9 cellular contexts compared by ENCODE assay signal in genomic region chr1:29332204-29332603, GRCh38.
DNase-seq lines count a peak whose midpoint lies in the region; ATAC-seq, FAIRE-seq and TF ChIP-seq lines count a peak whose summit lies in the region.
"Had no signal": no experiment of that assay in that cellular context is flagged by ENCODE, and none has a peak within 500 bp of the region (broad histone marks: within the 10 kb centered on the region; RNA-seq: fewer than 3 reads in every experiment).

No MANE protein-coding gene starts in this region.

- no peaks in the 10 kb centered on the region for H3K9me3 Mint-ChIP-seq in activated CD4-positive, alpha-beta T cell treated with anti-CD3 and anti-CD28 coated beads for 36 hours (ENCODE audit: low read depth)
- H3K9me3 Mint-ChIP-seq in neural crest cell, result no peaks in the 10 kb centered on the region
- H3K9me3 Mint-ChIP-seq: activated naive CD4-positive, alpha-beta T cell treated with anti-CD3 and anti-CD28 coated beads, Interleukin-2, amount 50 U/mL, for 72 hours had no signal

- RAD21 ChIA-PET in GM12878 (lab: Charles Lee; ENCODE audit: unreplicated experiment), result interaction anchor here (1.0 kb wide), 1 partner anchor 1377 kb away, joined by 3 read pairs; no protein-coding TSS in a partner anchor

- H3K9me3 ChIP-seq in MG63 (no peaks in the 10 kb centered on the region), GM12878 (replicated peaks; ENCODE audit: control insufficient read depth, insufficient read depth, low read length) (no peaks in the 10 kb centered on the region), ascending aorta (no peaks in the 10 kb centered on the region)

- no peaks in the 10 kb centered on the region for H3K36me3 Mint-ChIP-seq in activated CD4-positive, alpha-beta T cell treated with anti-CD3 and anti-CD28 coated beads for 36 hours (ENCODE audit: low read depth)
- no peaks in the 10 kb centered on the region for H3K36me3 Mint-ChIP-seq in neural crest cell (ENCODE audit: low read depth)
- H3K36me3 Mint-ChIP-seq: activated naive CD4-positive, alpha-beta T cell treated with anti-CD3 and anti-CD28 coated beads, Interleukin-2, amount 50 U/mL, for 72 hours had no signal

- no peak for ATAC-seq in activated CD4-positive, alpha-beta T cell treated with anti-CD3 and anti-CD28 coated beads for 36 hours
- ATAC-seq in GM12878, result peak; percentile 45; the same call in 1 of the 3 replicates
- ATAC-seq in GM21515 (IDR thresholded peaks at IDR 0.05; ENCODE audit: unreplicated experiment), result no peak
- no peak for ATAC-seq in GM19395 (IDR thresholded peaks at IDR 0.05; ENCODE audit: unreplicated experiment)
- ATAC-seq: activated naive CD4-positive, alpha-beta T cell treated with anti-CD3 and anti-CD28 coated beads, Interleukin-2, amount 50 U/mL, for 72 hours had no signal

- no peak overlapping the region for H3K27ac ChIP-seq in GM12878 (ENCODE audit: control insufficient read depth, insufficient read depth)
- no peak overlapping the region for H3K27ac ChIP-seq in ascending aorta

- TF ChIP-seq POLR2A in GM12878 (IDR thresholded peaks at IDR 0.05; ENCODE audit: low read depth, low read length), result no peak

- H2AFZ ChIP-seq in GM12878 (ENCODE audit: control insufficient read depth, low read depth, low read length), result no peak overlapping the region

- no peaks in the 10 kb centered on the region for H3K4me1 Mint-ChIP-seq in activated CD4-positive, alpha-beta T cell treated with anti-CD3 and anti-CD28 coated beads for 36 hours
- no peaks in the 10 kb centered on the region for H3K4me1 Mint-ChIP-seq in neural crest cell

- CTCF ChIA-PET in activated CD4-positive, alpha-beta T cell treated with anti-CD3 and anti-CD28 coated beads for 36 hours (lab: Charles Lee), result interaction anchor here (0.6 to 1.6 kb wide), 3 partner anchors 9 to 12 kb away, joined by 3 to 4 read pairs (median 4); no protein-coding TSS in a partner anchor
- CTCF ChIA-PET in GM12878 (lab: Yijun Ruan, JAX), result interaction anchor here (1.0 to 1.4 kb wide), 4 partner anchors 9 to 130 kb away, joined by 3 to 9 read pairs (median 4); no protein-coding TSS in a partner anchor

- H3K4me3 ChIP-seq in MG63 (no peak overlapping the region), GM12878 (no peak overlapping the region), ascending aorta (no peak overlapping the region)

- FAIRE-seq in GM12878 (lab: Jason Lieb, UNC), result no peak

- no peak overlapping the region for H3K4me2 ChIP-seq in GM12878 (ENCODE audit: control insufficient read depth, insufficient read depth)

- POLR2A ChIA-PET in activated CD4-positive, alpha-beta T cell treated with anti-CD3 and anti-CD28 coated beads for 36 hours (lab: Charles Lee), result no interaction called here
- POLR2A ChIA-PET in GM12878 (lab: Charles Lee), result no interaction called here

- no peaks in the 10 kb centered on the region for H3K79me2 ChIP-seq in GM12878 (ENCODE audit: control insufficient read depth, insufficient read depth, low read length)

- no peaks in the 10 kb centered on the region; the same call in 1 of the 2 replicates for H4K20me1 ChIP-seq in GM12878 (ENCODE audit: control insufficient read depth, insufficient read depth)

- no peak overlapping the region for H3K9ac ChIP-seq in GM12878 (ENCODE audit: control insufficient read depth, insufficient read depth, low read length)

- under 1% methylated on average over 6 of the region's 6 CpGs for WGBS in GM12878 (ENCODE audit: insufficient coverage, insufficient replicate concordance, low lambda C conversion rate, missing lambda C conversion rate)

- no TSS peak for BruUV-seq in GM12878 (replicated peaks; lab: Mats Ljungman, UMichigan)

- TF ChIP-seq EP300 in GM12878 (IDR thresholded peaks at IDR 0.05; ENCODE audit: borderline replicate concordance in 1 of 2, control insufficient read depth in 1 of 2, low read depth in 2 of 2, low read length in 2 of 2), result no peak

- TF ChIP-seq RAD21 in GM12878 (IDR thresholded peaks at IDR 0.05; ENCODE audit: insufficient read depth, low read depth, low read length), result peak; percentile 54

- H3K4me1 ChIP-seq in GM12878 (ENCODE audit: control insufficient read depth, insufficient read depth, low read length) (no peaks in the 10 kb centered on the region), ascending aorta (no peaks in the 10 kb centered on the region)

- H3K4me3 Mint-ChIP-seq in activated CD4-positive, alpha-beta T cell treated with anti-CD3 and anti-CD28 coated beads for 36 hours, result no peak overlapping the region
- no peak overlapping the region for H3K4me3 Mint-ChIP-seq in neural crest cell

- H3K36me3 ChIP-seq in MG63 (no peaks in the 10 kb centered on the region), GM12878 (ENCODE audit: control insufficient read depth in 2 of 2, insufficient read depth in 2 of 2, low read length in 1 of 2) (no peaks in the 10 kb centered on the region), ascending aorta (peaks cover 3 to 6% of the 10 kb centered on the region in 2 donors)

- in situ Hi-C loops in GM12878 (cut with MboI), result no loop called here

- peak; percentile 60 for DNase-seq in activated CD4-positive, alpha-beta T cell treated with anti-CD3 and anti-CD28 coated beads for 36 hours
- DNase-seq in activated CD4-positive, alpha-beta T cell treated with anti-CD3 and anti-CD28 coated beads, Interleukin-2, amount 50 U/mL, for 1 hour, result no peak
- DNase-seq in MG63 (peak; percentile 15), GM12878 (ENCODE audit: low read depth, low spot score) (no peak), neural crest cell (ENCODE audit: low read depth, low spot score) (peak; percentile 30), ascending aorta (ENCODE audit: low spot score in 2 of 2) (no peak)

- intact Hi-C loops in activated CD4-positive, alpha-beta T cell treated with anti-CD3 and anti-CD28 coated beads for 36 hours (cut with DNase I, micrococcal nuclease), result no loop called here
- intact Hi-C loops in GM12878 (cut with micrococcal nuclease; ENCODE audit: unreplicated experiment), result no loop called here
- intact Hi-C loops in ascending aorta (cut with DNase I), result no loop called here

- SMC1A ChIA-PET in GM12878 (lab: Charles Lee; ENCODE audit: uncharacterized antibody, unreplicated experiment), result interaction anchor here (1.1 kb wide), 1 partner anchor 1048 kb away, joined by 3 read pairs; no protein-coding TSS in a partner anchor

- peak; percentile 44 to 67 (median 54); a peak in 5 of 6 replicates for TF ChIP-seq CTCF in GM12878 (IDR thresholded peaks at IDR 0.05 in 2 of 3, conservative IDR thresholded peaks at IDR 0.05 in 1 of 3; ENCODE audit: control insufficient read depth in 2 of 3, extremely low read depth in 1 of 3, insufficient read depth in 1 of 3, low read depth in 3 of 3, low read length in 3 of 3)
- peak; percentile 57 for TF ChIP-seq CTCF in neural crest cell (conservative IDR thresholded peaks at IDR 0.05)
- no peak for TF ChIP-seq CTCF in ascending aorta (IDR thresholded peaks at IDR 0.05)

- H3K27me3 ChIP-seq in MG63, result peaks cover 9% of the 10 kb centered on the region; the same call in 1 of the 2 replicates
- H3K27me3 ChIP-seq in GM12878 (replicated peaks in 1 of 2; ENCODE audit: control insufficient read depth in 2 of 2, insufficient read depth in 2 of 2, low read length in 1 of 2), result no peaks in the 10 kb centered on the region; a peak in 1 of 4 replicates
- no peaks in the 10 kb centered on the region for H3K27me3 ChIP-seq in ascending aorta

- peaks cover 10% of the 10 kb centered on the region for H3K27me3 Mint-ChIP-seq in activated CD4-positive, alpha-beta T cell treated with anti-CD3 and anti-CD28 coated beads for 36 hours
- peaks cover 23% of the 10 kb centered on the region for H3K27me3 Mint-ChIP-seq in neural crest cell (ENCODE audit: low read depth)

- no peak overlapping the region for H3K27ac Mint-ChIP-seq in activated CD4-positive, alpha-beta T cell treated with anti-CD3 and anti-CD28 coated beads for 36 hours
- no peak overlapping the region for H3K27ac Mint-ChIP-seq in neural crest cell (ENCODE audit: unreplicated experiment)
- H3K27ac Mint-ChIP-seq: activated naive CD4-positive, alpha-beta T cell treated with anti-CD3 and anti-CD28 coated beads, Interleukin-2, amount 50 U/mL, for 72 hours had no signal

TF ChIP-seq in GM12878, 131 proteins besides CTCF, POLR2A, EP300 and RAD21:
- TF ChIP-seq POLR2AphosphoS5 (IDR thresholded peaks at IDR 0.05; ENCODE audit: low read length) (no peak), SMC3 (IDR thresholded peaks at IDR 0.05; ENCODE audit: borderline replicate concordance, low read length) (peak; percentile 30; the same call in 1 of the 2 replicates), DPF2 (IDR thresholded peaks at IDR 0.05) (no peak)

Comparison
In these comparisons a context has a peak if more than half of its experiments do, and no peak if none do; other contexts are left out.
1. DNase-seq: peak in activated CD4-positive, alpha-beta T cell treated with anti-CD3 and anti-CD28 coated beads for 36 hours (single experiment), MG63 (single experiment) and neural crest cell (single experiment); none in activated CD4-positive, alpha-beta T cell treated with anti-CD3 and anti-CD28 coated beads, Interleukin-2, amount 50 U/mL, for 1 hour (single experiment), GM12878 (single experiment) and ascending aorta (0 of 2).
2. CTCF ChIP-seq: peak in GM12878 (3 of 3) and neural crest cell (single experiment); none in ascending aorta (0 of 3).